ENCODE assay signal across 1 cellular context in genomic region chr1:44033041-44033575, GRCh38.
TF ChIP-seq lines count a peak whose summit lies in the region.

No MANE protein-coding gene starts in this region.

TF ChIP-seq in GM23338, 12 proteins besides CTCF, POLR2A, EP300 and RAD21:
- no peak for TF ChIP-seq EZH2 (IDR thresholded peaks at IDR 0.05; ENCODE audit: low read depth, unreplicated experiment)
- TF ChIP-seq, protein P1, sequence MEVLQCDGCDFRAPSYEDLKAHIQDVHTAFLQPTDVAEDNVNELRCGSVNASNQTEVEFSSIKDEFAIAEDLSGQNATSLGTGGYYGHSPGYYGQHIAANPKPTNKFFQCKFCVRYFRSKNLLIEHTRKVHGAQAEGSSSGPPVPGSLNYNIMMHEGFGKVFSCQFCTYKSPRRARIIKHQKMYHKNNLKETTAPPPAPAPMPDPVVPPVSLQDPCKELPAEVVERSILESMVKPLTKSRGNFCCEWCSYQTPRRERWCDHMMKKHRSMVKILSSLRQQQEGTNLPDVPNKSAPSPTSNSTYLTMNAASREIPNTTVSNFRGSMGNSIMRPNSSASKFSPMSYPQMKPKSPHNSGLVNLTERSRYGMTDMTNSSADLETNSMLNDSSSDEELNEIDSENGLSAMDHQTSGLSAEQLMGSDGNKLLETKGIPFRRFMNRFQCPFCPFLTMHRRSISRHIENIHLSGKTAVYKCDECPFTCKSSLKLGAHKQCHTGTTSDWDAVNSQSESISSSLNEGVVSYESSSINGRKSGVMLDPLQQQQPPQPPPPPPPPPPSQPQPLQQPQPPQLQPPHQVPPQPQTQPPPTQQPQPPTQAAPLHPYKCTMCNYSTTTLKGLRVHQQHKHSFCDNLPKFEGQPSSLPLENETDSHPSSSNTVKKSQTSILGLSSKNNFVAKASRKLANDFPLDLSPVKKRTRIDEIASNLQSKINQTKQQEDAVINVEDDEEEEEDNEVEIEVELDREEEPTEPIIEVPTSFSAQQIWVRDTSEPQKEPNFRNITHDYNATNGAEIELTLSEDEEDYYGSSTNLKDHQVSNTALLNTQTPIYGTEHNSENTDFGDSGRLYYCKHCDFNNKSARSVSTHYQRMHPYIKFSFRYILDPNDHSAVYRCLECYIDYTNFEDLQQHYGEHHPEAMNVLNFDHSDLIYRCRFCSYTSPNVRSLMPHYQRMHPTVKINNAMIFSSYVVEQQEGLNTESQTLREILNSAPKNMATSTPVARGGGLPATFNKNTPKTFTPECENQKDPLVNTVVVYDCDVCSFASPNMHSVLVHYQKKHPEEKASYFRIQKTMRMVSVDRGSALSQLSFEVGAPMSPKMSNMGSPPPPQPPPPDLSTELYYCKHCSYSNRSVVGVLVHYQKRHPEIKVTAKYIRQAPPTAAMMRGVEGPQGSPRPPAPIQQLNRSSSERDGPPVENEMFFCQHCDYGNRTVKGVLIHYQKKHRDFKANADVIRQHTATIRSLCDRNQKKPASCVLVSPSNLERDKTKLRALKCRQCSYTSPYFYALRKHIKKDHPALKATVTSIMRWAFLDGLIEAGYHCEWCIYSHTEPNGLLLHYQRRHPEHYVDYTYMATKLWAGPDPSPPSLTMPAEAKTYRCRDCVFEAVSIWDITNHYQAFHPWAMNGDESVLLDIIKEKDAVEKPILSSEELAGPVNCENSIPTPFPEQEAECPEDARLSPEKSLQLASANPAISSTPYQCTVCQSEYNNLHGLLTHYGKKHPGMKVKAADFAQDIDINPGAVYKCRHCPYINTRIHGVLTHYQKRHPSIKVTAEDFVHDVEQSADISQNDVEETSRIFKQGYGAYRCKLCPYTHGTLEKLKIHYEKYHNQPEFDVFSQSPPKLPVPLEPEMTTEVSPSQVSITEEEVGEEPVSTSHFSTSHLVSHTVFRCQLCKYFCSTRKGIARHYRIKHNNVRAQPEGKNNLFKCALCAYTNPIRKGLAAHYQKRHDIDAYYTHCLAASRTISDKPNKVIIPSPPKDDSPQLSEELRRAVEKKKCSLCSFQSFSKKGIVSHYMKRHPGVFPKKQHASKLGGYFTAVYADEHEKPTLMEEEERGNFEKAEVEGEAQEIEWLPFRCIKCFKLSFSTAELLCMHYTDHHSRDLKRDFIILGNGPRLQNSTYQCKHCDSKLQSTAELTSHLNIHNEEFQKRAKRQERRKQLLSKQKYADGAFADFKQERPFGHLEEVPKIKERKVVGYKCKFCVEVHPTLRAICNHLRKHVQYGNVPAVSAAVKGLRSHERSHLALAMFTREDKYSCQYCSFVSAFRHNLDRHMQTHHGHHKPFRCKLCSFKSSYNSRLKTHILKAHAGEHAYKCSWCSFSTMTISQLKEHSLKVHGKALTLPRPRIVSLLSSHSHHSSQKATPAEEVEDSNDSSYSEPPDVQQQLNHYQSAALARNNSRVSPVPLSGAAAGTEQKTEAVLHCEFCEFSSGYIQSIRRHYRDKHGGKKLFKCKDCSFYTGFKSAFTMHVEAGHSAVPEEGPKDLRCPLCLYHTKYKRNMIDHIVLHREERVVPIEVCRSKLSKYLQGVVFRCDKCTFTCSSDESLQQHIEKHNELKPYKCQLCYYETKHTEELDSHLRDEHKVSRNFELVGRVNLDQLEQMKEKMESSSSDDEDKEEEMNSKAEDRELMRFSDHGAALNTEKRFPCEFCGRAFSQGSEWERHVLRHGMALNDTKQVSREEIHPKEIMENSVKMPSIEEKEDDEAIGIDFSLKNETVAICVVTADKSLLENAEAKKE (CRISPR knock-in tag; IDR thresholded peaks at IDR 0.05) = no peak
- no peak for TF ChIP-seq NANOG (IDR thresholded peaks at IDR 0.05; ENCODE audit: borderline replicate concordance)
- TF ChIP-seq CREB1 (CRISPR knock-in tag; IDR thresholded peaks at IDR 0.05; ENCODE audit: low read depth) = no peak
- no peak for TF ChIP-seq ZNF331 (CRISPR knock-in tag; IDR thresholded peaks at IDR 0.05; ENCODE audit: low read depth)
- no peak for TF ChIP-seq JUNB (IDR thresholded peaks at IDR 0.05; ENCODE audit: unreplicated experiment)
- TF ChIP-seq POLR2AphosphoS5 (IDR thresholded peaks at IDR 0.05; ENCODE audit: low read depth) = no peak
